Comparison of ENCODE assay signal across 28 cellular contexts in genomic region chr5:152547202-152547601, GRCh38.
A peak's percentile ranks its signal among the peaks of the same experiment; 100 is the strongest.
DNase-seq lines count a peak whose midpoint lies in the region; ATAC-seq, FAIRE-seq and TF ChIP-seq lines count a peak whose summit lies in the region.
"Had no signal": no experiment of that assay in that cellular context is flagged by ENCODE, and none has a peak within 500 bp of the region (broad histone marks: within the 10 kb centered on the region; RNA-seq: fewer than 3 reads in every experiment).

No MANE protein-coding gene starts in this region.

- H3K27me3 ChIP-seq in foreskin keratinocyte, result no peaks in the 10 kb centered on the region
- H3K27me3 ChIP-seq: BLaER1 treated with 17β-estradiol and CSF1 and Interleukin-3, amounts not matched to agents 10 nM and 100 nM; SJSA1 had no signal

- peaks cover 21% of the 10 kb centered on the region for H3K4me1 ChIP-seq in foreskin keratinocyte
- H3K4me1 ChIP-seq: BLaER1 treated with 17β-estradiol and CSF1 and Interleukin-3, amounts not matched to agents 10 nM and 100 nM; SJSA1 had no signal

- peak; percentile 66 for DNase-seq in DMS 273 (lab: John Stamatoyannopoulos, UW; ENCODE audit: unreplicated experiment)
- DNase-seq in DMS 273 treated with DMSO at 0.1 percent for 48 hours (lab: John Stamatoyannopoulos, UW), result no peak
- DNase-seq in GM12892 (ENCODE audit: insufficient read length), result no peak
- DNase-seq in NCI-H446 treated with DMSO at 0.1 percent for 48 hours (lab: John Stamatoyannopoulos, UW), result peak; percentile 98
- peak; percentile 55 to 71 for DNase-seq in foreskin keratinocyte
- no peak for DNase-seq in RWPE1 (ENCODE audit: low spot score)
- no peak for DNase-seq in H4 (ENCODE audit: low spot score)
- DNase-seq: ACHN; Calu3; CD8-positive, alpha-beta memory T cell; DMS53; H9; HFFc6; MM.1S; NCI-H1048; NCI-H1417 treated with DMSO at 0.1 percent for 48 hours; NCI-H2029 treated with DMSO at 0.1 percent for 48 hours; NCI-H526; T-helper 17 cell had no signal

- TF ChIP-seq POLR2A in GM12892 (IDR thresholded peaks at IDR 0.05; ENCODE audit: low read depth, low read length), result no peak

- H3K27ac ChIP-seq in foreskin keratinocyte (no peak overlapping the region), RWPE1 (no peak overlapping the region)
- H3K27ac ChIP-seq: 22Rv1; BLaER1 treated with 17β-estradiol and CSF1 and Interleukin-3, amounts not matched to agents 10 nM and 100 nM; HL-60; SJSA1 had no signal

- TF ChIP-seq CTCF in foreskin keratinocyte (conservative IDR thresholded peaks at IDR 0.05), result no peak
- TF ChIP-seq CTCF in RWPE1 (conservative IDR thresholded peaks at IDR 0.05; ENCODE audit: low read depth), result no peak

- ATAC-seq in foreskin keratinocyte, result peak; percentile 74
- no peak for ATAC-seq in HG02973 (IDR thresholded peaks at IDR 0.05; ENCODE audit: unreplicated experiment)
- ATAC-seq: HepG2, K562, Right ventricle myocardium inferior, T-helper 17 cell had no signal

- FAIRE-seq in GM12892 (lab: Jason Lieb, UNC), result peak; percentile 9
- FAIRE-seq: HepG2, K562, RCC 7860 had no signal

- CTCF ChIA-PET in RWPE1 (lab: Yijun Ruan, JAX), result interaction anchor here (1.1 kb wide), 1 partner anchor 13 kb away, joined by 5 read pairs; no protein-coding TSS in a partner anchor

- POLR2A ChIA-PET in RWPE1 (lab: Yijun Ruan, JAX; ENCODE audit: low non-redundant PET), result no interaction called here

Comparison
In these comparisons a context has a peak if more than half of its experiments do, and no peak if none do; other contexts are left out.
1. DNase-seq: peak in DMS 273 (single experiment), NCI-H446 treated with DMSO at 0.1 percent for 48 hours (single experiment) and foreskin keratinocyte (2 of 2); none in DMS 273 treated with DMSO at 0.1 percent for 48 hours (single experiment), GM12892 (single experiment), RWPE1 (single experiment) and H4 (single experiment).